10 cellular contexts compared by ENCODE assay signal in genomic region chr4:94256833-94257232, GRCh38. TPM values are rescaled to one million over a fixed set of nuclear protein-coding genes. Genes with fewer than 3 reads are reported as not detected.
DNase-seq lines count a peak whose midpoint lies in the region; ATAC-seq and TF ChIP-seq lines count a peak whose summit lies in the region.
"Had no signal": no experiment of that assay in that cellular context is flagged by ENCODE, and none has a peak within 500 bp of the region (broad histone marks: within the 10 kb centered on the region; RNA-seq: fewer than 3 reads in every experiment).

No MANE protein-coding gene starts in this region.

- no peak for TF ChIP-seq POLR2A in stomach (IDR thresholded peaks at IDR 0.05)

- TF ChIP-seq CTCF in HEK293 (tag by site-specific recombination; IDR thresholded peaks at IDR 0.05) (no peak), hepatocyte (IDR thresholded peaks at IDR 0.05; ENCODE audit: poor library complexity) (peak; percentile 41), stomach (IDR thresholded peaks at IDR 0.05) (no peak)

- no peaks in the 10 kb centered on the region for H4K20me1 ChIP-seq in hepatocyte (ENCODE audit: insufficient read depth, poor library complexity, severe bottlenecking)

- POLR2A ChIA-PET in HEK293 (lab: Yijun Ruan, JAX), result no interaction called here

- no peaks in the 10 kb centered on the region for H3K9me2 ChIP-seq in hepatocyte (replicated peaks; ENCODE audit: insufficient read depth)

- H3K27ac Mint-ChIP-seq in activated T-cell treated with anti-CD3 and anti-CD28 coated beads, Interleukin-2, amount 50 U/mL, for 72 hours, result no peak overlapping the region

- ATAC-seq in activated T-cell treated with anti-CD3 and anti-CD28 coated beads, Interleukin-2, amount 50 U/mL, for 72 hours (replicated peaks in 1 of 2), result no peak

- H3K79me2 ChIP-seq in hepatocyte, result no peaks in the 10 kb centered on the region

- H3K27me3 Mint-ChIP-seq in activated T-cell treated with anti-CD3 and anti-CD28 coated beads, Interleukin-2, amount 50 U/mL, for 72 hours (ENCODE audit: low read depth), result no peaks in the 10 kb centered on the region

- intact Hi-C loops in stomach (cut with DNase I; ENCODE audit: low total_unique reads), result no loop called here

- no peak for TF ChIP-seq EP300 in stomach (IDR thresholded peaks at IDR 0.05)

- H3K4me1 Mint-ChIP-seq in activated T-cell treated with anti-CD3 and anti-CD28 coated beads, Interleukin-2, amount 50 U/mL, for 72 hours (ENCODE audit: low read depth), result peaks cover 12% of the 10 kb centered on the region

- H3K9me3 Mint-ChIP-seq in activated T-cell treated with anti-CD3 and anti-CD28 coated beads, Interleukin-2, amount 50 U/mL, for 72 hours, result no peaks in the 10 kb centered on the region

- H3K4me3 ChIP-seq in HEK293 (ENCODE audit: low read depth, low read length) (no peak overlapping the region), hepatocyte (no peak overlapping the region), stomach (no peak overlapping the region)

- CTCF ChIA-PET in HEK293 (lab: Yijun Ruan, JAX), result interaction anchor here (0.6 to 0.7 kb wide), 2 partner anchors 68 to 438 kb away, joined by 3 read pairs; no protein-coding TSS in a partner anchor

- H3K36me3 Mint-ChIP-seq in activated T-cell treated with anti-CD3 and anti-CD28 coated beads, Interleukin-2, amount 50 U/mL, for 72 hours (ENCODE audit: insufficient read depth in 2 of 2), result peaks cover 2 to 15% of the 10 kb centered on the region in 2 donors

- H3K27ac ChIP-seq in HEK293 (ENCODE audit: extremely low read depth, low read depth, low read length) (no peak overlapping the region), hepatocyte (no peak overlapping the region), stomach (no peak overlapping the region)

- H3K4me2 ChIP-seq in hepatocyte, result no peak overlapping the region

- H3K4me1 ChIP-seq in HEK293 (ENCODE audit: control insufficient read depth, insufficient read depth, low read length) (no peaks in the 10 kb centered on the region), hepatocyte (ENCODE audit: insufficient read depth) (no peaks in the 10 kb centered on the region), stomach (no peaks in the 10 kb centered on the region)

- no peak overlapping the region for H3K4me3 Mint-ChIP-seq in activated T-cell treated with anti-CD3 and anti-CD28 coated beads, Interleukin-2, amount 50 U/mL, for 72 hours

- peak; percentile 11 for DNase-seq in D341Med (ENCODE audit: low spot score)
- DNase-seq in SW480 (ENCODE audit: low spot score), result peak; percentile 7
- no peak for DNase-seq in hepatocyte (ENCODE audit: low spot score)
- no peak for DNase-seq in Ammon's horn (ENCODE audit: low spot score)
- no peak for DNase-seq in stomach
- no peak for DNase-seq in C1 segment of cervical spinal cord (lab: John Stamatoyannopoulos, UW)
- no peak for DNase-seq in activated T-cell treated with anti-CD3 and anti-CD28 coated beads, Interleukin-2, amount 50 U/mL, for 72 hours
- DNase-seq: activated effector memory CD4-positive, alpha-beta T cell treated with anti-CD3 and anti-CD28 coated beads, Interleukin-2, amount 50 U/mL, for 16 hours; KBM-7 had no signal

- H3K36me3 ChIP-seq in HEK293 (ENCODE audit: control insufficient read depth in 2 of 2, insufficient read depth in 1 of 2, low read length in 2 of 2), result peaks cover 0 to 21% of the 10 kb centered on the region in 2 experiments; a peak in 2 of 3 replicates
- H3K36me3 ChIP-seq in hepatocyte (replicated peaks; ENCODE audit: insufficient read depth, low read depth), result no peaks in the 10 kb centered on the region
- H3K36me3 ChIP-seq in stomach, result peaks cover 8 to 50% (median 40%) of the 10 kb centered on the region in 4 donors

- H3K9me3 ChIP-seq in HEK293 (ENCODE audit: control insufficient read depth, insufficient read depth, low read depth, low read length) (no peaks in the 10 kb centered on the region), hepatocyte (ENCODE audit: low read depth) (no peaks in the 10 kb centered on the region), stomach (no peaks in the 10 kb centered on the region)

- H2AFZ ChIP-seq in hepatocyte, result no peak overlapping the region

- no peaks in the 10 kb centered on the region for H3K27me3 ChIP-seq in hepatocyte
- no peaks in the 10 kb centered on the region for H3K27me3 ChIP-seq in stomach

TF ChIP-seq in HEK293, 187 proteins besides CTCF, POLR2A, EP300 and RAD21:
- TF ChIP-seq ZNF654 (tag by site-specific recombination; IDR thresholded peaks at IDR 0.05; ENCODE audit: low read depth) (peak; percentile 38), ZNF366 (tag by site-specific recombination; conservative IDR thresholded peaks at IDR 0.05) (no peak)

RNA-seq across cellular contexts. Expression of gene SMARCAD1, which starts 49.2 kb away (rescaled TPM):
- 50.0 and 58.1 TPM in 2 replicates for total RNA-seq in hepatocyte
- 14.7 and 18.3 TPM in 2 replicates for polyA plus RNA-seq in hepatocyte
- 10 to 100 TPM; 11.1 to 53.2 (median 22.5) TPM for total RNA-seq in stomach
- 1 to 10 TPM; 4.9 to 8.1 (median 5.8) TPM for polyA plus RNA-seq in stomach
- 10 to 100 TPM; 33.6 to 44.5 TPM for total RNA-seq in activated T-cell treated with anti-CD3 and anti-CD28 coated beads, Interleukin-2, amount 50 U/mL, for 72 hours

Comparison
In these comparisons a context has a peak if more than half of its experiments do, and no peak if none do; other contexts are left out.
1. DNase-seq: peak in D341Med (single experiment) and SW480 (single experiment); none in hepatocyte (single experiment), Ammon's horn (single experiment), stomach (single experiment), C1 segment of cervical spinal cord (0 of 14) and activated T-cell treated with anti-CD3 and anti-CD28 coated beads, Interleukin-2, amount 50 U/mL, for 72 hours (0 of 2).